12 cellular contexts compared by ENCODE assay signal in the genomic region with DNA sequence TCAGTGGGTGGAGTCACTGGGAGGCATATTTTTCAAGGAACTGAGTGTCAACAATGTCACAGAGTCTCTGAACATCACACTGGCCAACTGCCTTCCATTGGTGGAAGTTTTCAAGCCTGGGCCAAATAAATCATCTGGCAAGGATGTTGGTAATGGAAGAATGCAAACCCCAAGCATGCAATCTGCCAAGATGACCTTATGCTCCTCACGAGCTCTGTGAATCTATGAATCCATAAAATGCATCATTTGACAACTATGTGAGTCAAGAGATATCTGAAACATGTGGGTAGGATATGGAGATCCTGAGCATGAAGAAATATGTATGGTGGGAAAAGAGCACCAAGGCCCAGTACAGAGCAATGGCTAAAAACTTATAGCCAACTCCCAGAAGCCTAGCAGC.
A peak's percentile ranks its signal among the peaks of the same experiment; 100 is the strongest.
DNase-seq lines count a peak whose midpoint lies in the region; ATAC-seq, FAIRE-seq and TF ChIP-seq lines count a peak whose summit lies in the region.
"Had no signal": no experiment of that assay in that cellular context is flagged by ENCODE, and none has a peak within 500 bp of the region (broad histone marks: within the 10 kb centered on the region; RNA-seq: fewer than 3 reads in every experiment).

No MANE protein-coding gene starts in this region.

- no peaks in the 10 kb centered on the region for H3K79me2 ChIP-seq in astrocyte (ENCODE audit: insufficient read depth, low read length)

- H3K36me3 Mint-ChIP-seq in astrocyte (ENCODE audit: low read depth, unreplicated experiment) = peaks cover 4% of the 10 kb centered on the region

- ATAC-seq in HG03520 (IDR thresholded peaks at IDR 0.05; ENCODE audit: unreplicated experiment) = no peak

- H3K36me3 ChIP-seq in astrocyte (ENCODE audit: insufficient read depth, low read length) = no peaks in the 10 kb centered on the region
- no peaks in the 10 kb centered on the region for H3K36me3 ChIP-seq in kidney (ENCODE audit: control insufficient read depth in 1 of 2, insufficient read depth in 2 of 2, low read length in 2 of 2)

- H3K27ac Mint-ChIP-seq in astrocyte (ENCODE audit: unreplicated experiment) = peak overlapping the region; percentile 53
- H3K27ac Mint-ChIP-seq: memory B cell had no signal

- no peak for TF ChIP-seq CTCF in AG04449 (IDR thresholded peaks at IDR 0.05; ENCODE audit: insufficient read depth, low read length, missing control alignments)
- TF ChIP-seq CTCF in astrocyte (IDR thresholded peaks at IDR 0.05; ENCODE audit: insufficient read depth, low read depth, low read length) = no peak
- no peak for TF ChIP-seq CTCF in kidney (IDR thresholded peaks at IDR 0.05; ENCODE audit: borderline replicate concordance, extremely low read depth, insufficient read depth)

- CTCF ChIA-PET in AG04449 (lab: Yijun Ruan, JAX) = no interaction called here

- no peak overlapping the region for H3K4me2 ChIP-seq in astrocyte (ENCODE audit: low read length)

- no peak overlapping the region for H3K4me3 Mint-ChIP-seq in astrocyte (ENCODE audit: unreplicated experiment)
- H3K4me3 Mint-ChIP-seq: memory B cell had no signal

- peaks cover 8% of the 10 kb centered on the region for H3K4me1 ChIP-seq in astrocyte (ENCODE audit: insufficient read depth, low read length)
- peaks cover 0 to 6% of the 10 kb centered on the region in 2 donors for H3K4me1 ChIP-seq in kidney (ENCODE audit: control insufficient read depth in 1 of 2, insufficient read depth in 1 of 2, low read depth in 1 of 2, low read length in 2 of 2)

- no peaks in the 10 kb centered on the region for H4K20me1 ChIP-seq in astrocyte (ENCODE audit: insufficient read depth, low read length)

- no peak overlapping the region for H2AFZ ChIP-seq in astrocyte (ENCODE audit: low read depth, low read length)

- FAIRE-seq in astrocyte (lab: Jason Lieb, UNC) = no peak
- no peak for FAIRE-seq in kidney (lab: Jason Lieb, UNC)
- FAIRE-seq: endometrium had no signal

- peak; percentile 17 for DNase-seq in AG04449 (ENCODE audit: low read depth, low spot score)
- DNase-seq in HS-27A (ENCODE audit: low read depth) = peak; percentile 92
- DNase-seq in astrocyte (ENCODE audit: low read depth) = peak; percentile 81
- DNase-seq in hepatic stellate cell (ENCODE audit: low spot score) = peak; percentile 72
- DNase-seq in kidney = no peak
- DNase-seq in NCI-H1694 (lab: John Stamatoyannopoulos, UW) = no peak
- no peak for DNase-seq in mucosa of gallbladder (ENCODE audit: low spot score)
- DNase-seq: aorta, GOT3 had no signal

- H3K27me3 Mint-ChIP-seq in astrocyte (ENCODE audit: low read depth, unreplicated experiment) = no peaks in the 10 kb centered on the region
- H3K27me3 Mint-ChIP-seq: memory B cell had no signal

- H3K4me1 Mint-ChIP-seq in astrocyte (ENCODE audit: low read depth, unreplicated experiment) = peaks cover 23% of the 10 kb centered on the region

- POLR2A ChIA-PET in AG04449 (lab: Yijun Ruan, JAX) = no interaction called here

- H3K27ac ChIP-seq in astrocyte (ENCODE audit: low read depth, low read length) (no peak overlapping the region), kidney (ENCODE audit: low read depth in 2 of 2, low read length in 2 of 2) (no peak overlapping the region)

- H3K9me3 ChIP-seq in astrocyte (ENCODE audit: insufficient read depth, low read depth, low read length) = no peaks in the 10 kb centered on the region
- peaks cover 0 to 7% of the 10 kb centered on the region in 2 donors for H3K9me3 ChIP-seq in kidney (ENCODE audit: control insufficient read depth in 1 of 2, low read length in 2 of 2)

- peaks cover 11% of the 10 kb centered on the region for H3K9me3 Mint-ChIP-seq in astrocyte (ENCODE audit: unreplicated experiment)

- intact Hi-C loops in kidney (cut with DNase I) = no loop called here

- H3K4me3 ChIP-seq in AG04449 (ENCODE audit: low read depth, low read length) (no peak overlapping the region), astrocyte (ENCODE audit: insufficient read depth, low read depth, low read length) (no peak overlapping the region), kidney (ENCODE audit: low read length in 2 of 2) (no peak overlapping the region)

- H3K9ac ChIP-seq in astrocyte (ENCODE audit: low read length) = no peak overlapping the region
- H3K9ac ChIP-seq in kidney (ENCODE audit: low read length in 2 of 2) = no peak overlapping the region

- no peaks in the 10 kb centered on the region for H3K27me3 ChIP-seq in astrocyte (ENCODE audit: insufficient read depth, low read length)

Comparison
In these comparisons a context has a peak if more than half of its experiments do, and no peak if none do; other contexts are left out.
1. DNase-seq: peak in AG04449 (single experiment), HS-27A (single experiment), astrocyte (single experiment) and hepatic stellate cell (single experiment); none in kidney (single experiment), NCI-H1694 (single experiment) and mucosa of gallbladder (single experiment).